In genomic region chr1:62436466-62437272, GRCh38 we compare ENCODE assay signal across 8 cellular contexts. TPM values are rescaled to one million over a fixed set of nuclear protein-coding genes. Genes with fewer than 3 reads are reported as not detected.
DNase-seq lines count a peak whose midpoint lies in the region; ATAC-seq and TF ChIP-seq lines count a peak whose summit lies in the region.

Gene USP1 (plus strand): TSS chr1:62437049. CDS start chr1:62439868, 2,819 bp downstream.

- peaks cover 57% of the 10 kb centered on the region for H3K4me1 ChIP-seq in left ventricle myocardium inferior

- intact Hi-C loops in left ventricle myocardium inferior (cut with micrococcal nuclease): no loop called here

- H3K9me3 ChIP-seq in left ventricle myocardium inferior (replicated peaks): no peaks in the 10 kb centered on the region

- no peaks in the 10 kb centered on the region for H3K27me3 ChIP-seq in left ventricle myocardium inferior (ENCODE audit: low read depth)

- TF ChIP-seq CTCF in GM13977 (IDR thresholded peaks at IDR 0.05; ENCODE audit: extremely low read depth, insufficient read depth, missing control alignments) (no peak), left ventricle myocardium inferior (IDR thresholded peaks at IDR 0.05; ENCODE audit: borderline replicate concordance) (no peak), progenitor cell of endocrine pancreas (IDR thresholded peaks at IDR 0.05; ENCODE audit: unreplicated experiment) (no peak)

- H3K27ac ChIP-seq in left ventricle myocardium inferior (replicated peaks): peak within 1 kb of the TSS; percentile 99

- peak; percentile 75 for ATAC-seq in HG02884 (IDR thresholded peaks at IDR 0.05; ENCODE audit: unreplicated experiment)

- peak; percentile 94 for DNase-seq in GM13977 (ENCODE audit: low spot score)
- DNase-seq in NCI-H1694 (lab: John Stamatoyannopoulos, UW): peak; percentile 100
- DNase-seq in amniotic stem cell (lab: John Stamatoyannopoulos, UW): peak; percentile 100
- DNase-seq in left ventricle myocardium inferior: peak; percentile 97
- DNase-seq in progenitor cell of endocrine pancreas (ENCODE audit: low spot score, unreplicated experiment): peak; percentile 88
- peak; percentile 99 for DNase-seq in ureter (ENCODE audit: low spot score)

- peaks cover 9% of the 10 kb centered on the region for H3K36me3 ChIP-seq in left ventricle myocardium inferior

- peaks cover 11% of the 10 kb centered on the region for H3K36me3 Mint-ChIP-seq in T-helper 1 cell treated with Interleukin-12 subunit alpha and Interleukin-12 subunit beta and Interleukin-4 antibody, amounts not matched to agents 30 μg/mL and 1 μg/mL, for 36 hours (ENCODE audit: low read depth)
- H3K36me3 Mint-ChIP-seq in progenitor cell of endocrine pancreas (ENCODE audit: insufficient read depth): peaks cover 2% of the 10 kb centered on the region

- H3K4me3 ChIP-seq in left ventricle myocardium inferior: peak within 1 kb of the TSS; percentile 98

- in situ Hi-C loops in GM13977 (cut with MboI; ENCODE audit: low pct_unique_long_range_greater_than_20kb, low sequenced_read_pairs, unreplicated experiment): no loop called here

- H3K27me3 Mint-ChIP-seq in T-helper 1 cell treated with Interleukin-12 subunit alpha and Interleukin-12 subunit beta and Interleukin-4 antibody, amounts not matched to agents 30 μg/mL and 1 μg/mL, for 36 hours (ENCODE audit: low read depth): no peaks in the 10 kb centered on the region
- H3K27me3 Mint-ChIP-seq in progenitor cell of endocrine pancreas: no peaks in the 10 kb centered on the region

- H3K4me3 Mint-ChIP-seq in T-helper 1 cell treated with Interleukin-12 subunit alpha and Interleukin-12 subunit beta and Interleukin-4 antibody, amounts not matched to agents 30 μg/mL and 1 μg/mL, for 36 hours: peak within 1 kb of the TSS; percentile 87
- peak within 1 kb of the TSS; percentile 84 for H3K4me3 Mint-ChIP-seq in progenitor cell of endocrine pancreas (ENCODE audit: low read depth)

- no peaks in the 10 kb centered on the region for H3K9me3 Mint-ChIP-seq in T-helper 1 cell treated with Interleukin-12 subunit alpha and Interleukin-12 subunit beta and Interleukin-4 antibody, amounts not matched to agents 30 μg/mL and 1 μg/mL, for 36 hours
- H3K9me3 Mint-ChIP-seq in progenitor cell of endocrine pancreas (ENCODE audit: low read depth): peaks cover 3% of the 10 kb centered on the region

- peaks cover 35% of the 10 kb centered on the region for H3K4me1 Mint-ChIP-seq in T-helper 1 cell treated with Interleukin-12 subunit alpha and Interleukin-12 subunit beta and Interleukin-4 antibody, amounts not matched to agents 30 μg/mL and 1 μg/mL, for 36 hours (ENCODE audit: low read depth)
- peaks cover 20% of the 10 kb centered on the region for H3K4me1 Mint-ChIP-seq in progenitor cell of endocrine pancreas (ENCODE audit: low read depth)

- H3K27ac Mint-ChIP-seq in T-helper 1 cell treated with Interleukin-12 subunit alpha and Interleukin-12 subunit beta and Interleukin-4 antibody, amounts not matched to agents 30 μg/mL and 1 μg/mL, for 36 hours: peak within 1 kb of the TSS; percentile 98
- peak within 1 kb of the TSS; percentile 100 for H3K27ac Mint-ChIP-seq in progenitor cell of endocrine pancreas

RNA-seq across cellular contexts. Expression of gene USP1, which starts in this region (rescaled TPM):
- total RNA-seq in left ventricle myocardium inferior: 12.5 TPM
- 32.2 and 34.2 TPM in 2 replicates for total RNA-seq in progenitor cell of endocrine pancreas
- 23.8 TPM for total RNA-seq in ureter

Comparison
In these comparisons a context has a peak if more than half of its experiments do, and no peak if none do; other contexts are left out.
1. Peak in every context shown above with its lines: DNase-seq, ATAC-seq, H3K4me3 ChIP-seq and H3K27ac ChIP-seq.